ENCODE assay signal across 8 cellular contexts in genomic region chr13:76886292-76887061, GRCh38. TPM values are rescaled to one million over a fixed set of nuclear protein-coding genes. Genes with fewer than 3 reads are reported as not detected.
DNase-seq lines count a peak whose midpoint lies in the region; ATAC-seq and TF ChIP-seq lines count a peak whose summit lies in the region.

Gene KCTD12, minus strand, starts transcription at chr13:76886405. Its CDS starts 257 bp downstream, at chr13:76886148.

- no peak; the same call in 1 of the 2 replicates for TF ChIP-seq CTCF in WI38 (IDR thresholded peaks at IDR 0.05; ENCODE audit: low read depth, low read length)
- TF ChIP-seq CTCF in cardiac fibroblast (IDR thresholded peaks at IDR 0.05; ENCODE audit: low read depth, low read length), result peak; percentile 8
- peak in 6 of 11 experiments; percentile 25 to 52 (median 40) for TF ChIP-seq CTCF in spleen (IDR thresholded peaks at IDR 0.05 in 8 of 11, conservative IDR thresholded peaks at IDR 0.05 in 3 of 11)

- H3K9me3 ChIP-seq in spleen, result no peaks in the 10 kb centered on the region

- H3K4me3 ChIP-seq in WI38 (ENCODE audit: low read depth, low read length), result peak within 1 kb of the TSS; percentile 70
- H3K4me3 ChIP-seq in cardiac fibroblast (replicated peaks in 1 of 2; ENCODE audit: low read depth in 2 of 2, low read length in 2 of 2), result peak within 1 kb of the TSS; percentile 76 to 82
- peak within 1 kb of the TSS; percentile 62 to 94 (median 76) for H3K4me3 ChIP-seq in spleen

- peaks cover 0 to 43% (median 0%) of the 10 kb centered on the region in 7 donors for H3K27me3 ChIP-seq in spleen (replicated peaks in 1 of 7)

- peak; percentile 95 for TF ChIP-seq POLR2A in GM15510 (IDR thresholded peaks at IDR 0.05; ENCODE audit: borderline replicate concordance, extremely low read depth, insufficient read length)
- TF ChIP-seq POLR2A in spleen (IDR thresholded peaks at IDR 0.05), result peak; percentile 53 to 87 (median 65)

- peaks cover 0 to 59% (median 36%) of the 10 kb centered on the region in 6 donors for H3K4me1 ChIP-seq in spleen

- intact Hi-C loops in spleen (cut with DNase I; ENCODE audit: low total_unique reads), result no loop called here

- ATAC-seq in HG02623 (IDR thresholded peaks at IDR 0.05; ENCODE audit: unreplicated experiment), result peak; percentile 69

- DNase-seq in NCI-H128 (lab: John Stamatoyannopoulos, UW; ENCODE audit: unreplicated experiment) (peak; percentile 6), cardiac fibroblast (ENCODE audit: low read depth in 2 of 2) (peak; percentile 84 to 94), iris pigment epithelial cell (ENCODE audit: low read depth) (peak; percentile 95), spleen (peak; percentile 96)
- DNase-seq in NK-92 treated with Interleukin-12 subunit alpha and Interleukin-12 subunit beta, amount 100 ng/mL, for 24 hours (lab: John Stamatoyannopoulos, UW), result no peak

- peak within 1 kb of the TSS; percentile 74 to 95 (median 93) for H3K27ac ChIP-seq in spleen

- no peaks in the 10 kb centered on the region for H3K36me3 ChIP-seq in spleen

- WGBS in spleen, 5 donors, result 0 to 2% (median 1%) methylated on average over 20 to 82 of the region's 82 CpGs

RNA-seq across cellular contexts. Expression of gene KCTD12, which starts in this region (rescaled TPM):
- 100 to 1,000 TPM in 3 of 7 donors, 10 to 100 TPM in 4; 52.8 to 164 (median 89.1) TPM for total RNA-seq in spleen
- 10 to 100 TPM; 13.4 to 29.4 (median 22.0) TPM for polyA plus RNA-seq in spleen
